ENCODE assay signal across 16 cellular contexts in the genomic region with DNA sequence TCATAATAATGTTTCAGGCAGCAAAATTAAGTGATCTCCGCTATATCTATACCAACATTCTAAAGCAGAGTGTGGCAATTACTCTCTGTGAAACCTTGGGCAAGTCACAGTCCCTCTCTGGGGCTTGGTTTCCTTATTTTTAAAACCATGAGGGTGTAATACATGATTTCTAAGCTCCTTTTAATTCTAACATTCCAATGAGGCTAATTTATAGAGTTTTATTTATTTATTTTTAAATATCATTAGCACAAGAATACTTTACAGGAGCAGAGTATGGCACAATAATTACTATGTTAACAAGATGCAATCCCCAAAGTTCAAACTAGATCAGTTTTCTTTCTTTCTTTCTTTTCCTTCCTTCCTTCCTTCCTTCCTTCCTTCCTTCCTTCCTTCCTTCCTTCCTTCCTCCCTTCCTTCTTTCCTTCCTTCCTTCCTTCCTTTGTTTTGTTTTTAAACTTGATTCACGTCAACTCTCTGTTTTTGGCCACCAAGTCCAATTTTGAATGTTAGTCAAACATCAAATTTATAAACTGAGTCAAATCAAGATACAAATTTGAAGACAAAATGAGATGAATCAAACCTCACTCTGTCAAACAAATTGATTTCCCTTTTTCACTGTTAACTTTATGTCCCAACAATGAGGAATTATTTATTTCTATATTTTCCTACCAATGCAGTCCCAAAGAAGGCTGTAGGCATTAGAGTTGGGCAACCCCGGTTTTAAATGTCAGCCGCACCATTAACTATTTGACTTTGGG. TPM values are rescaled to one million over a fixed set of nuclear protein-coding genes. Genes with fewer than 3 reads are reported as not detected.
A peak's percentile ranks its signal among the peaks of the same experiment; 100 is the strongest.
DNase-seq lines count a peak whose midpoint lies in the region; ATAC-seq and TF ChIP-seq lines count a peak whose summit lies in the region.
"Had no signal": no experiment of that assay in that cellular context is flagged by ENCODE, and none has a peak within 500 bp of the region (broad histone marks: within the 10 kb centered on the region; RNA-seq: fewer than 3 reads in every experiment).

No MANE protein-coding gene starts in this region.

- TF ChIP-seq CTCF in activated CD8-positive, alpha-beta T cell treated with anti-CD3 and anti-CD28 coated beads for 36 hours (IDR thresholded peaks at IDR 0.05), result no peak
- TF ChIP-seq CTCF in A673 (conservative IDR thresholded peaks at IDR 0.05; ENCODE audit: low read depth, low read length), result no peak

- no peak overlapping the region for H3K4me2 ChIP-seq in Karpas-422 (ENCODE audit: low read depth, low read length, poor library complexity, severe bottlenecking)

- peaks cover 25% of the 10 kb centered on the region for H3K36me3 Mint-ChIP-seq in activated CD8-positive, alpha-beta T cell treated with anti-CD3 and anti-CD28 coated beads for 36 hours (ENCODE audit: low read depth)
- H3K36me3 Mint-ChIP-seq in activated CD8-positive, alpha-beta T cell treated with anti-CD3 and anti-CD28 coated beads, Interleukin-2, amount 10 ng/mL, durations not matched to agents 7 days and 5 days (ENCODE audit: low read depth), result peaks cover 20% of the 10 kb centered on the region
- peaks cover 4% of the 10 kb centered on the region for H3K36me3 Mint-ChIP-seq in central memory CD8-positive, alpha-beta T cell (ENCODE audit: insufficient read depth)

- peak overlapping the region; percentile 97 for H3K27ac Mint-ChIP-seq in activated CD8-positive, alpha-beta T cell treated with anti-CD3 and anti-CD28 coated beads for 36 hours
- H3K27ac Mint-ChIP-seq in activated CD8-positive, alpha-beta T cell treated with anti-CD3 and anti-CD28 coated beads, Interleukin-2, amount 10 ng/mL, durations not matched to agents 7 days and 5 days, result no peak overlapping the region
- peak overlapping the region; percentile 97 for H3K27ac Mint-ChIP-seq in central memory CD8-positive, alpha-beta T cell (ENCODE audit: low read depth)
- H3K27ac Mint-ChIP-seq: B cell had no signal

- H3K27ac ChIP-seq in A673 (ENCODE audit: low read depth, low read length, poor library complexity, severe bottlenecking), result peak overlapping the region; percentile 100
- H3K27ac ChIP-seq in SK-N-MC, result peak overlapping the region; percentile 100
- no peak overlapping the region for H3K27ac ChIP-seq in Karpas-422 (ENCODE audit: low read length)
- H3K27ac ChIP-seq: GM23248, Peyer's patch had no signal

- peak overlapping the region; percentile 79 for H3K9ac ChIP-seq in SK-N-MC (ENCODE audit: insufficient read length)
- H3K9ac ChIP-seq in Karpas-422 (ENCODE audit: low read length), result no peak overlapping the region
- H3K9ac ChIP-seq: GM23248 had no signal

- H3K9me3 ChIP-seq in A673 (ENCODE audit: low read depth, low read length, poor library complexity, severe bottlenecking) (no peaks in the 10 kb centered on the region), SK-N-MC (ENCODE audit: low read depth, low read length) (no peaks in the 10 kb centered on the region; the same call in 1 of the 2 replicates), Karpas-422 (ENCODE audit: low read length) (peaks cover 17% of the 10 kb centered on the region; the same call in 1 of the 2 replicates)
- H3K9me3 ChIP-seq: HAP-1, Peyer's patch had no signal

- H3K27me3 Mint-ChIP-seq in activated CD8-positive, alpha-beta T cell treated with anti-CD3 and anti-CD28 coated beads for 36 hours, result no peaks in the 10 kb centered on the region
- H3K27me3 Mint-ChIP-seq in activated CD8-positive, alpha-beta T cell treated with anti-CD3 and anti-CD28 coated beads, Interleukin-2, amount 10 ng/mL, durations not matched to agents 7 days and 5 days (ENCODE audit: low read depth), result no peaks in the 10 kb centered on the region
- H3K27me3 Mint-ChIP-seq in central memory CD8-positive, alpha-beta T cell, result no peaks in the 10 kb centered on the region
- H3K27me3 Mint-ChIP-seq: B cell had no signal

- H3K4me1 ChIP-seq in A673 (ENCODE audit: insufficient read depth, low read length, poor library complexity, severe bottlenecking), result peaks cover 56% of the 10 kb centered on the region
- H3K4me1 ChIP-seq in Karpas-422 (ENCODE audit: low read length), result no peaks in the 10 kb centered on the region
- H3K4me1 ChIP-seq: HAP-1, Peyer's patch had no signal

- H3K27me3 ChIP-seq in A673 (replicated peaks; ENCODE audit: insufficient read depth, low read depth, low read length, poor library complexity) (no peaks in the 10 kb centered on the region), Karpas-422 (ENCODE audit: low read length) (no peaks in the 10 kb centered on the region)
- H3K27me3 ChIP-seq: Peyer's patch had no signal

- H3K9me2 ChIP-seq in Karpas-422 (replicated peaks; ENCODE audit: insufficient read depth, low read length), result no peaks in the 10 kb centered on the region

- peaks cover 75% of the 10 kb centered on the region for H3K4me1 Mint-ChIP-seq in activated CD8-positive, alpha-beta T cell treated with anti-CD3 and anti-CD28 coated beads for 36 hours (ENCODE audit: low read depth)
- peaks cover 74% of the 10 kb centered on the region for H3K4me1 Mint-ChIP-seq in activated CD8-positive, alpha-beta T cell treated with anti-CD3 and anti-CD28 coated beads, Interleukin-2, amount 10 ng/mL, durations not matched to agents 7 days and 5 days (ENCODE audit: low read depth)
- peaks cover 57% of the 10 kb centered on the region for H3K4me1 Mint-ChIP-seq in central memory CD8-positive, alpha-beta T cell

- no peak overlapping the region for H2AFZ ChIP-seq in Karpas-422 (ENCODE audit: low read length)
- H2AFZ ChIP-seq: GM23248 had no signal

- no peak overlapping the region for H3K4me3 ChIP-seq in A673 (ENCODE audit: low read depth, low read length, poor library complexity, severe bottlenecking)
- H3K4me3 ChIP-seq in SK-N-MC, result no peak overlapping the region
- H3K4me3 ChIP-seq in Karpas-422 (ENCODE audit: low read length), result no peak overlapping the region
- H3K4me3 ChIP-seq: GM23248, HAP-1, Peyer's patch had no signal

- peaks cover 3% of the 10 kb centered on the region for H3K9me3 Mint-ChIP-seq in activated CD8-positive, alpha-beta T cell treated with anti-CD3 and anti-CD28 coated beads for 36 hours
- H3K9me3 Mint-ChIP-seq in activated CD8-positive, alpha-beta T cell treated with anti-CD3 and anti-CD28 coated beads, Interleukin-2, amount 10 ng/mL, durations not matched to agents 7 days and 5 days (ENCODE audit: insufficient read depth), result no peaks in the 10 kb centered on the region
- peaks cover 5% of the 10 kb centered on the region for H3K9me3 Mint-ChIP-seq in central memory CD8-positive, alpha-beta T cell

- no peaks in the 10 kb centered on the region for H3K79me2 ChIP-seq in Karpas-422 (ENCODE audit: low read length)

- intact Hi-C loops in activated CD8-positive, alpha-beta T cell treated with anti-CD3 and anti-CD28 coated beads for 36 hours (cut with micrococcal nuclease), result no loop called here
- intact Hi-C loops in A673 (cut with micrococcal nuclease; ENCODE audit: unreplicated experiment), result loop anchor here (1.0 to 10.0 kb wide), 6 partner anchors 53 to 539 kb away; a partner anchor contains a TSS

- no peak for ATAC-seq in activated CD8-positive, alpha-beta T cell treated with anti-CD3 and anti-CD28 coated beads for 36 hours
- ATAC-seq in activated CD8-positive, alpha-beta T cell treated with anti-CD3 and anti-CD28 coated beads, Interleukin-2, amount 10 ng/mL, durations not matched to agents 7 days and 5 days, result no peak
- no peak for ATAC-seq in central memory CD8-positive, alpha-beta T cell (replicated peaks; ENCODE audit: extremely low read depth, poor library complexity, severe bottlenecking)
- ATAC-seq in HG02870 (IDR thresholded peaks at IDR 0.05; ENCODE audit: unreplicated experiment) (no peak), HG03045 (IDR thresholded peaks at IDR 0.05; ENCODE audit: unreplicated experiment) (no peak)

- DNase-seq in activated CD8-positive, alpha-beta T cell treated with anti-CD3 and anti-CD28 coated beads for 36 hours, result no peak
- DNase-seq in activated CD8-positive, alpha-beta T cell treated with anti-CD3 and anti-CD28 coated beads, Interleukin-2, amount 10 ng/mL, durations not matched to agents 7 days and 5 days, result no peak
- DNase-seq in A673 (ENCODE audit: low spot score), result peak; percentile 88
- peak; percentile 81 for DNase-seq in SK-N-MC (ENCODE audit: low read depth, low spot score)
- DNase-seq in central memory CD8-positive, alpha-beta T cell (ENCODE audit: low spot score in 2 of 2), result no peak
- DNase-seq in Karpas-422, result no peak
- DNase-seq: 8988T, GM23248, NCI-H1092 treated with DMSO at 0.1 percent for 48 hours, NCI-H2081 treated with DMSO at 0.1 percent for 48 hours, NCI-H446 treated with DMSO at 0.1 percent for 48 hours, Peyer's patch had no signal

- BruUV-seq in A673 (replicated peaks; lab: Mats Ljungman, UMichigan), result no TSS peak

- H3K36me3 ChIP-seq in A673 (ENCODE audit: insufficient read depth, low read length, poor library complexity, severe bottlenecking) (no peaks in the 10 kb centered on the region), SK-N-MC (ENCODE audit: insufficient read depth, low read length) (no peaks in the 10 kb centered on the region), Karpas-422 (ENCODE audit: insufficient read depth, low read length) (no peaks in the 10 kb centered on the region)
- H3K36me3 ChIP-seq: HAP-1, Peyer's patch had no signal

- no peak overlapping the region for H3K4me3 Mint-ChIP-seq in activated CD8-positive, alpha-beta T cell treated with anti-CD3 and anti-CD28 coated beads for 36 hours
- H3K4me3 Mint-ChIP-seq in activated CD8-positive, alpha-beta T cell treated with anti-CD3 and anti-CD28 coated beads, Interleukin-2, amount 10 ng/mL, durations not matched to agents 7 days and 5 days, result no peak overlapping the region
- no peak overlapping the region for H3K4me3 Mint-ChIP-seq in central memory CD8-positive, alpha-beta T cell
- H3K4me3 Mint-ChIP-seq: B cell had no signal

- H4K20me1 ChIP-seq in Karpas-422 (ENCODE audit: insufficient read depth, low read depth, low read length), result no peaks in the 10 kb centered on the region

- CTCF ChIA-PET in activated CD8-positive, alpha-beta T cell treated with anti-CD3 and anti-CD28 coated beads for 36 hours (lab: Charles Lee), result no interaction called here
- CTCF ChIA-PET in activated CD8-positive, alpha-beta T cell treated with anti-CD3 and anti-CD28 coated beads, Interleukin-2, amount 10 ng/mL, durations not matched to agents 7 days and 5 days (lab: Charles Lee), result interaction anchor here (1.7 kb wide), 1 partner anchor 48 kb away, joined by 3 read pairs; no protein-coding TSS in a partner anchor
- CTCF ChIA-PET in A673 (lab: Charles Lee), result interaction anchor here (0.7 to 1.2 kb wide), 3 partner anchors 48 to 539 kb away, joined by 3 to 5 read pairs (median 3); no protein-coding TSS in a partner anchor

- POLR2A ChIA-PET in activated CD8-positive, alpha-beta T cell treated with anti-CD3 and anti-CD28 coated beads for 36 hours (lab: Charles Lee), result no interaction called here
- POLR2A ChIA-PET in activated CD8-positive, alpha-beta T cell treated with anti-CD3 and anti-CD28 coated beads, Interleukin-2, amount 10 ng/mL, durations not matched to agents 7 days and 5 days (lab: Charles Lee), result no interaction called here
- POLR2A ChIA-PET in A673 (lab: Charles Lee; ENCODE audit: low non-redundant PET), result interaction anchor here (0.6 kb wide), 1 partner anchor 539 kb away, joined by 3 read pairs; no protein-coding TSS in a partner anchor

RNA-seq across cellular contexts. Expression of a gene that starts 50.2 kb away (rescaled TPM):
- 10 to 100 TPM; 23.4 to 23.9 TPM for total RNA-seq in activated CD8-positive, alpha-beta T cell treated with anti-CD3 and anti-CD28 coated beads for 36 hours
- total RNA-seq in activated CD8-positive, alpha-beta T cell treated with anti-CD3 and anti-CD28 coated beads, Interleukin-2, amount 10 ng/mL, durations not matched to agents 7 days and 5 days, result 10 to 100 TPM; 19.8 to 20.0 TPM
- total RNA-seq in A673 (2021), result 27.1 and 31.7 TPM in 2 replicates
- total RNA-seq in Karpas-422 (2014; rRNA removed; shearing (Covaris generic); ENCODE audit: low replicate concordance), result 0.04 and 0.75 TPM in 2 replicates
- total RNA-seq: GM23248 had no signal

Comparison
In these comparisons a context has a peak if more than half of its experiments do, and no peak if none do; other contexts are left out.
1. DNase-seq: peak in A673 (single experiment) and SK-N-MC (single experiment); none in activated CD8-positive, alpha-beta T cell treated with anti-CD3 and anti-CD28 coated beads for 36 hours (single experiment), activated CD8-positive, alpha-beta T cell treated with anti-CD3 and anti-CD28 coated beads, Interleukin-2, amount 10 ng/mL, durations not matched to agents 7 days and 5 days (single experiment), central memory CD8-positive, alpha-beta T cell (0 of 2) and Karpas-422 (single experiment).
2. RNA of a gene that starts 50.2 kb away (total RNA-seq): 27.1 to 31.7 TPM in A673, 23.4 to 23.9 TPM in activated CD8-positive, alpha-beta T cell treated with anti-CD3 and anti-CD28 coated beads for 36 hours and 19.8 to 20.0 TPM in activated CD8-positive, alpha-beta T cell treated with anti-CD3 and anti-CD28 coated beads, Interleukin-2, amount 10 ng/mL, durations not matched to agents 7 days and 5 days; 0.04 to 0.75 TPM in Karpas-422; every median in the first group is over 10 times any median in the second.